In genomic region chr22:47298017-47298820, GRCh38 we compare ENCODE assay signal across 19 cellular contexts.
DNase-seq lines count a peak whose midpoint lies in the region; ATAC-seq and TF ChIP-seq lines count a peak whose summit lies in the region.
"Had no signal": no experiment of that assay in that cellular context is flagged by ENCODE, and none has a peak within 500 bp of the region (broad histone marks: within the 10 kb centered on the region; RNA-seq: fewer than 3 reads in every experiment).

No MANE protein-coding gene starts in this region.

- no peak overlapping the region for H3K4me3 Mint-ChIP-seq in osteocyte (ENCODE audit: unreplicated experiment)
- H3K4me3 Mint-ChIP-seq: CD4-positive, CD25-positive, alpha-beta regulatory T cell had no signal

- DNase-seq in Right ventricle myocardium superior (peak; percentile 18), right cardiac atrium (no peak), osteocyte (ENCODE audit: extremely low spot score, unreplicated experiment) (peak; percentile 75), vagina (ENCODE audit: extremely low spot score in 2 of 2) (peak; percentile 52 to 54), activated T-cell treated with anti-CD3 and anti-CD28 coated beads for 4 hours (no peak)
- DNase-seq: CD4-positive, CD25-positive, alpha-beta regulatory T cell; IMR-90; KG1; MG63; NCI-H1105 treated with DMSO at 0.1 percent for 48 hours; NCI-H146; NCI-H1930; NCI-H2107; NCI-H526; NCI-H82; PC-9 had no signal

- WGBS in right cardiac atrium, result 82% methylated on average over 11 of the region's 11 CpGs

- H3K4me3 ChIP-seq in right cardiac atrium (ENCODE audit: low read length), result no peak overlapping the region
- no peak overlapping the region for H3K4me3 ChIP-seq in HEK293 (ENCODE audit: low read depth, low read length)
- no peak overlapping the region for H3K4me3 ChIP-seq in vagina
- H3K4me3 ChIP-seq: BLaER1, MG63, PC-9 had no signal

- H3K27ac ChIP-seq in right cardiac atrium (ENCODE audit: low read length) (no peak overlapping the region), HEK293 (ENCODE audit: extremely low read depth, low read depth, low read length) (no peak overlapping the region), vagina (no peak overlapping the region)
- H3K27ac ChIP-seq: BLaER1, PC-9 had no signal

- peaks cover 21% of the 10 kb centered on the region for H3K9me3 Mint-ChIP-seq in osteocyte (ENCODE audit: unreplicated experiment)

- intact Hi-C loops in Right ventricle myocardium superior (cut with DNase I) (no loop called here), right cardiac atrium (cut with DNase I) (no loop called here), vagina (cut with DNase I) (no loop called here)

- no peak for TF ChIP-seq POLR2A in vagina (IDR thresholded peaks at IDR 0.05)

- H3K4me1 Mint-ChIP-seq in osteocyte (ENCODE audit: unreplicated experiment), result no peaks in the 10 kb centered on the region
- H3K4me1 Mint-ChIP-seq: CD4-positive, CD25-positive, alpha-beta regulatory T cell had no signal

- H3K27me3 Mint-ChIP-seq in osteocyte (ENCODE audit: unreplicated experiment), result no peaks in the 10 kb centered on the region
- H3K27me3 Mint-ChIP-seq: CD4-positive, CD25-positive, alpha-beta regulatory T cell had no signal

- TF ChIP-seq CTCF in HEK293 (tag by site-specific recombination; IDR thresholded peaks at IDR 0.05), result no peak
- no peak for TF ChIP-seq CTCF in osteocyte (IDR thresholded peaks at IDR 0.05)
- no peak for TF ChIP-seq CTCF in vagina (IDR thresholded peaks at IDR 0.05)

- no peak overlapping the region for H3K27ac Mint-ChIP-seq in osteocyte (ENCODE audit: unreplicated experiment)

- H3K4me1 ChIP-seq in right cardiac atrium (ENCODE audit: control insufficient read depth, insufficient read depth, low read length), result no peaks in the 10 kb centered on the region
- H3K4me1 ChIP-seq in HEK293 (ENCODE audit: control insufficient read depth, insufficient read depth, low read length), result no peaks in the 10 kb centered on the region
- no peaks in the 10 kb centered on the region for H3K4me1 ChIP-seq in vagina

- no peaks in the 10 kb centered on the region for H3K36me3 ChIP-seq in HEK293 (ENCODE audit: control insufficient read depth in 2 of 2, insufficient read depth in 1 of 2, low read length in 2 of 2)
- H3K36me3 ChIP-seq in vagina, result no peaks in the 10 kb centered on the region
- H3K36me3 ChIP-seq: BLaER1, MG63 had no signal

- ATAC-seq in Right ventricle myocardium superior (ENCODE audit: poor library complexity), result no peak
- ATAC-seq in right cardiac atrium, result no peak
- no peak for ATAC-seq in HG03565 (IDR thresholded peaks at IDR 0.05; ENCODE audit: unreplicated experiment)

- CTCF ChIA-PET in HEK293 (lab: Yijun Ruan, JAX), result no interaction called here

- H3K27me3 ChIP-seq in right cardiac atrium (ENCODE audit: control insufficient read depth, insufficient read depth) (no peaks in the 10 kb centered on the region), vagina (no peaks in the 10 kb centered on the region)
- H3K27me3 ChIP-seq: BLaER1, MG63 had no signal

- no peaks in the 10 kb centered on the region for H3K36me3 Mint-ChIP-seq in osteocyte (ENCODE audit: unreplicated experiment)
- H3K36me3 Mint-ChIP-seq: CD4-positive, CD25-positive, alpha-beta regulatory T cell had no signal

- POLR2A ChIA-PET in HEK293 (lab: Yijun Ruan, JAX), result interaction anchor here (0.7 to 0.8 kb wide), 2 partner anchors 41 to 555 kb away, joined by 4 to 8 read pairs; no protein-coding TSS in a partner anchor

- H3K9me3 ChIP-seq in right cardiac atrium (ENCODE audit: control insufficient read depth, low read length) (no peaks in the 10 kb centered on the region), HEK293 (ENCODE audit: control insufficient read depth, insufficient read depth, low read depth, low read length) (no peaks in the 10 kb centered on the region), vagina (no peaks in the 10 kb centered on the region)
- H3K9me3 ChIP-seq: BLaER1, MG63 had no signal

TF ChIP-seq in HEK293, 187 proteins besides CTCF, POLR2A, EP300 and RAD21:
- TF ChIP-seq ZNF404 (tag by site-specific recombination; IDR thresholded peaks at IDR 0.05) (no peak), RBAK (tag by site-specific recombination; IDR thresholded peaks at IDR 0.05) (0 out of 2 replicates have a peak, but pooled peaks have one; percentile 56)

Comparison
In these comparisons a context has a peak if more than half of its experiments do, and no peak if none do; other contexts are left out.
1. DNase-seq: peak in Right ventricle myocardium superior (single experiment), osteocyte (single experiment) and vagina (2 of 2); none in right cardiac atrium (0 of 3) and activated T-cell treated with anti-CD3 and anti-CD28 coated beads for 4 hours (single experiment).